Comparison of ENCODE assay signal across 1 cellular context in genomic region chr5:1554410-1554967, GRCh38.
A peak's percentile ranks its signal among the peaks of the same experiment; 100 is the strongest.
TF ChIP-seq lines count a peak whose summit lies in the region.

No MANE protein-coding gene starts in this region.

TF ChIP-seq in HepG2, 621 proteins besides CTCF, POLR2A, EP300 and RAD21:
- TF ChIP-seq ZBTB38 (CRISPR knock-in tag; IDR thresholded peaks at IDR 0.05): 0 out of 2 replicates have a peak, but pooled peaks have one; percentile 33
- TF ChIP-seq CBX1 (IDR thresholded peaks at IDR 0.05; ENCODE audit: low read depth): no peak
- TF ChIP-seq GTF2F1 (IDR thresholded peaks at IDR 0.05; ENCODE audit: low read length): no peak
- TF ChIP-seq ZNF30 (CRISPR knock-in tag; IDR thresholded peaks at IDR 0.05): no peak
- no peak for TF ChIP-seq MXI1 (IDR thresholded peaks at IDR 0.05; ENCODE audit: borderline replicate concordance, low read depth, low read length)
- no peak for TF ChIP-seq HOXA7 (CRISPR knock-in tag; IDR thresholded peaks at IDR 0.05)
- TF ChIP-seq TERF1 (CRISPR knock-in tag; IDR thresholded peaks at IDR 0.05): no peak
- no peak for TF ChIP-seq RAD51 (IDR thresholded peaks at IDR 0.05; ENCODE audit: borderline replicate concordance)
- TF ChIP-seq ARID4A (CRISPR knock-in tag; IDR thresholded peaks at IDR 0.05; ENCODE audit: borderline replicate concordance): no peak
